10 cellular contexts compared by ENCODE assay signal in genomic region chr11:114192841-114193389, GRCh38.
DNase-seq lines count a peak whose midpoint lies in the region; FAIRE-seq and TF ChIP-seq lines count a peak whose summit lies in the region.
"Had no signal": no experiment of that assay in that cellular context is flagged by ENCODE, and none has a peak within 500 bp of the region (broad histone marks: within the 10 kb centered on the region; RNA-seq: fewer than 3 reads in every experiment).

No MANE protein-coding gene starts in this region.

- peaks cover 46% of the 10 kb centered on the region for H3K4me1 ChIP-seq in prostate gland (replicated peaks)

- peak; percentile 78 for DNase-seq in D721Med (ENCODE audit: insufficient read length, low spot score)
- peak; percentile 37 for DNase-seq in NCI-H345 (lab: John Stamatoyannopoulos, UW)
- DNase-seq in coronary artery (ENCODE audit: low spot score): no peak
- DNase-seq in prostate gland (ENCODE audit: low spot score): no peak
- DNase-seq in activated naive CD4-positive, alpha-beta T cell treated with anti-CD3 and anti-CD28 coated beads, Interleukin-2, amount 50 U/mL, for 16 hours: no peak
- DNase-seq in HPDE6-E6E7 (ENCODE audit: extremely low spot score): no peak
- no peak for DNase-seq in mesenteric fat pad (ENCODE audit: low spot score)
- no peak for DNase-seq in activated gamma-delta T cell (lab: John Stamatoyannopoulos, UW)
- DNase-seq: activated gamma-delta T cell treated with Interleukin-2 at 50 U/mL for 16 hours, cortex of kidney had no signal

- TF ChIP-seq POLR2A in prostate gland (IDR thresholded peaks at IDR 0.05): no peak

- intact Hi-C loops in prostate gland (cut with DNase I): no loop called here

- no peaks in the 10 kb centered on the region for H3K27me3 ChIP-seq in prostate gland (replicated peaks; ENCODE audit: insufficient read depth)

- FAIRE-seq in D721Med (lab: Jason Lieb, UNC): peak; percentile 80

- TF ChIP-seq CTCF in D721Med (IDR thresholded peaks at IDR 0.05; ENCODE audit: insufficient read depth, missing control alignments): no peak
- no peak for TF ChIP-seq CTCF in coronary artery (IDR thresholded peaks at IDR 0.05)
- no peak for TF ChIP-seq CTCF in prostate gland (IDR thresholded peaks at IDR 0.05)

- WGBS in prostate gland: 79% methylated on average over 4 of the region's 4 CpGs

- H3K4me3 ChIP-seq in coronary artery (no peak overlapping the region), prostate gland (no peak overlapping the region)

- no peaks in the 10 kb centered on the region for H3K36me3 ChIP-seq in prostate gland

- H3K27ac ChIP-seq in coronary artery: peak overlapping the region; percentile 95 to 98
- H3K27ac ChIP-seq in prostate gland: peak overlapping the region; percentile 94 to 95

- no peaks in the 10 kb centered on the region for H3K9me3 ChIP-seq in prostate gland

Comparison
In these comparisons a context has a peak if more than half of its experiments do, and no peak if none do; other contexts are left out.
1. DNase-seq: peak in D721Med (single experiment) and NCI-H345 (single experiment); none in coronary artery (single experiment), prostate gland (single experiment), activated naive CD4-positive, alpha-beta T cell treated with anti-CD3 and anti-CD28 coated beads, Interleukin-2, amount 50 U/mL, for 16 hours (single experiment), HPDE6-E6E7 (single experiment), mesenteric fat pad (single experiment) and activated gamma-delta T cell (single experiment).